ENCODE assay signal across 36 cellular contexts in genomic region chr2:208097313-208097712, GRCh38. TPM values are rescaled to one million over a fixed set of nuclear protein-coding genes. Genes with fewer than 3 reads are reported as not detected.
"Had no signal": no experiment of that assay in that cellular context is flagged by ENCODE, and none has a peak within 500 bp of the region (broad histone marks: within the 10 kb centered on the region; RNA-seq: fewer than 3 reads in every experiment).

No MANE protein-coding gene starts in this region.

- H3K27ac ChIP-seq: dorsolateral prefrontal cortex, epithelial cell of prostate, foreskin keratinocyte, gastroesophageal sphincter, heart left ventricle, hepatocyte, pancreas, suprapubic skin, vagina had no signal

- H3K9me3 ChIP-seq: gastroesophageal sphincter, heart left ventricle, pancreas, suprapubic skin, vagina had no signal

- ATAC-seq: esophagus mucosa; foreskin keratinocyte; gastroesophageal sphincter; naive thymus-derived CD4-positive, alpha-beta T cell; pancreas; sciatic nerve; stimulated activated naive CD8-positive, alpha-beta T cell treated with anti-CD3 and anti-CD28 coated beads, Interleukin-15, amount 100 ng/mL, for 72 hours had no signal

- H3K79me2 ChIP-seq: hepatocyte had no signal

- H2AFZ ChIP-seq: hepatocyte had no signal

- H3K27me3 ChIP-seq: dorsolateral prefrontal cortex, heart left ventricle, hepatocyte, pancreas, suprapubic skin, vagina had no signal

- H3K36me3 Mint-ChIP-seq: naive thymus-derived CD4-positive, alpha-beta T cell had no signal

- DNase-seq: dorsolateral prefrontal cortex; effector CD4-positive, alpha-beta T cell; endodermal cell; foreskin keratinocyte; heart left ventricle; kidney; mesenchymal stem cell; midbrain; naive thymus-derived CD4-positive, alpha-beta T cell; pancreas; retina; stimulated activated CD4-positive, alpha-beta T cell treated with anti-CD3 and anti-CD28 coated beads, Interleukin-12 subunit alpha, Interleukin-12 subunit beta, amount 100 ng/mL, for 4 hours; stimulated activated CD4-positive, alpha-beta T cell treated with anti-CD3 and anti-CD28 coated beads, Interleukin-1b, Interleukin-23, amount 100 ng/mL, for 48 hours; stimulated activated CD4-positive, alpha-beta T cell treated with anti-CD3 and anti-CD28 coated beads, Interleukin-4, amount 100 ng/mL, for 1 hour; stimulated activated CD8-positive, alpha-beta memory T cell treated with anti-CD3 and anti-CD28 coated beads, Interleukin-4, amount 100 ng/mL, for 48 hours; stimulated activated naive CD4-positive, alpha-beta T cell; stimulated activated naive CD8-positive, alpha-beta T cell treated with anti-CD3 and anti-CD28 coated beads, Interleukin-15, amount 100 ng/mL, for 72 hours; trophoblast cell had no signal

- H3K4me3 Mint-ChIP-seq: endodermal cell; naive thymus-derived CD4-positive, alpha-beta T cell; nephron; stimulated activated naive CD8-positive, alpha-beta T cell treated with anti-CD3 and anti-CD28 coated beads, Interleukin-15, amount 100 ng/mL, for 72 hours had no signal

- H3K4me3 ChIP-seq: dorsolateral prefrontal cortex, gastroesophageal sphincter, heart left ventricle, hepatocyte, lung, pancreas, smooth muscle cell, suprapubic skin, vagina had no signal

- H3K9me3 Mint-ChIP-seq: endodermal cell; nephron; stimulated activated naive CD8-positive, alpha-beta T cell treated with anti-CD3 and anti-CD28 coated beads, Interleukin-15, amount 100 ng/mL, for 72 hours had no signal

- H3K27ac Mint-ChIP-seq: endodermal cell; naive thymus-derived CD4-positive, alpha-beta T cell; nephron; stimulated activated naive CD8-positive, alpha-beta T cell treated with anti-CD3 and anti-CD28 coated beads, Interleukin-15, amount 100 ng/mL, for 72 hours had no signal

- H3K4me2 ChIP-seq: hepatocyte, smooth muscle cell had no signal

- H3K36me3 ChIP-seq: gastroesophageal sphincter, heart left ventricle, pancreas, suprapubic skin, vagina had no signal

- H3K4me1 ChIP-seq: foreskin keratinocyte, pancreas, suprapubic skin, vagina had no signal

RNA-seq across cellular contexts. Expression of gene CRYGD, which starts 27.0 kb away (rescaled TPM):
- total RNA-seq: esophagus mucosa; foreskin keratinocyte; gastroesophageal sphincter; heart left ventricle; hepatocyte; kidney; liver; lung; mucosa of gallbladder; naive thymus-derived CD4-positive, alpha-beta T cell; omental fat pad; pancreas; posterior vena cava; pulmonary artery endothelial cell; sciatic nerve; smooth muscle cell; suprapubic skin; ureter; vagina had no signal
- polyA plus RNA-seq: foreskin keratinocyte; heart left ventricle; liver; lung; naive thymus-derived CD4-positive, alpha-beta T cell; smooth muscle cell had no signal

RNA-seq across cellular contexts. Expression of gene CRYGC, which starts 32.3 kb away (rescaled TPM):
- total RNA-seq: cerebellum; dorsolateral prefrontal cortex; endodermal cell; esophagus mucosa; foreskin keratinocyte; gastroesophageal sphincter; heart left ventricle; hepatocyte; kidney; liver; lung; mucosa of gallbladder; naive thymus-derived CD4-positive, alpha-beta T cell; omental fat pad; pancreas; posterior vena cava; pulmonary artery endothelial cell; sciatic nerve; smooth muscle cell; suprapubic skin; ureter; vagina had no signal
- polyA plus RNA-seq: heart left ventricle; liver; lung; naive thymus-derived CD4-positive, alpha-beta T cell; pancreas; smooth muscle cell; thymus had no signal

RNA-seq across cellular contexts. Expression of gene CRYGB, which starts 48.6 kb away (rescaled TPM):
- total RNA-seq: cerebellum; esophagus mucosa; foreskin keratinocyte; gastroesophageal sphincter; heart left ventricle; hepatocyte; kidney; liver; lung; mucosa of gallbladder; naive thymus-derived CD4-positive, alpha-beta T cell; omental fat pad; pancreas; posterior vena cava; pulmonary artery endothelial cell; sciatic nerve; smooth muscle cell; suprapubic skin; ureter; vagina had no signal
- polyA plus RNA-seq: foreskin keratinocyte; heart left ventricle; hepatocyte; liver; lung; naive thymus-derived CD4-positive, alpha-beta T cell; pancreas; smooth muscle cell had no signal
